1 cellular context compared by ENCODE assay signal in genomic region chr17:36545465-36546417, GRCh38.
TF ChIP-seq lines count a peak whose summit lies in the region.

No MANE protein-coding gene starts in this region.

TF ChIP-seq in HepG2, 621 proteins besides CTCF, POLR2A, EP300 and RAD21 (continued from another document and continues in another):
- TF ChIP-seq KAT2B (IDR thresholded peaks at IDR 0.05; ENCODE audit: borderline replicate concordance, low read depth, low read length), result no peak
- no peak for TF ChIP-seq ELK4 (CRISPR knock-in tag; IDR thresholded peaks at IDR 0.05; ENCODE audit: borderline replicate concordance)
- TF ChIP-seq MED13 (CRISPR knock-in tag; IDR thresholded peaks at IDR 0.05), result no peak
- no peak for TF ChIP-seq ZNF879 (CRISPR knock-in tag; IDR thresholded peaks at IDR 0.05)
- TF ChIP-seq ZNF235 (CRISPR knock-in tag; IDR thresholded peaks at IDR 0.05; ENCODE audit: borderline replicate concordance), result no peak
- TF ChIP-seq MIER2 (CRISPR knock-in tag; IDR thresholded peaks at IDR 0.05), result no peak
- peak; percentile 81 for TF ChIP-seq MYC (CRISPR knock-in tag; IDR thresholded peaks at IDR 0.05; ENCODE audit: borderline replicate concordance)
- peak; percentile 72; the same call in 1 of the 2 replicates for TF ChIP-seq KDM5B (CRISPR knock-in tag; IDR thresholded peaks at IDR 0.05; ENCODE audit: borderline replicate concordance)
- TF ChIP-seq ETV5 (CRISPR knock-in tag; IDR thresholded peaks at IDR 0.05; ENCODE audit: borderline replicate concordance), result peak; percentile 62
- peak; percentile 61 for TF ChIP-seq TBX2 (CRISPR knock-in tag; IDR thresholded peaks at IDR 0.05; ENCODE audit: borderline replicate concordance)
- no peak for TF ChIP-seq ZNF101 (CRISPR knock-in tag; IDR thresholded peaks at IDR 0.05; ENCODE audit: borderline replicate concordance, low read depth)
- TF ChIP-seq ARNT (IDR thresholded peaks at IDR 0.05), result no peak
- no peak for TF ChIP-seq ZNF766 (CRISPR knock-in tag; IDR thresholded peaks at IDR 0.05; ENCODE audit: borderline replicate concordance)
- TF ChIP-seq ZBTB26 (CRISPR knock-in tag; IDR thresholded peaks at IDR 0.05; ENCODE audit: borderline replicate concordance), result peak; percentile 47; the same call in 1 of the 2 replicates
- TF ChIP-seq ZBTB3 (CRISPR knock-in tag; IDR thresholded peaks at IDR 0.05; ENCODE audit: borderline replicate concordance, low read depth), result no peak
- TF ChIP-seq ETS1 (CRISPR knock-in tag; IDR thresholded peaks at IDR 0.05), result no peak
- TF ChIP-seq ZIK1 (CRISPR knock-in tag; IDR thresholded peaks at IDR 0.05; ENCODE audit: borderline replicate concordance, low read depth), result no peak
- TF ChIP-seq NFRKB (IDR thresholded peaks at IDR 0.05), result no peak
- no peak for TF ChIP-seq ZFP62 (CRISPR knock-in tag; IDR thresholded peaks at IDR 0.05)
- 0 out of 2 replicates have a peak, but pooled peaks have one; percentile 26 for TF ChIP-seq ZBTB14 (CRISPR knock-in tag; IDR thresholded peaks at IDR 0.05)
- TF ChIP-seq ZUFSP (CRISPR knock-in tag; IDR thresholded peaks at IDR 0.05; ENCODE audit: borderline replicate concordance), result no peak
- TF ChIP-seq ZNF589 (CRISPR knock-in tag; conservative IDR thresholded peaks at IDR 0.05), result no peak
- TF ChIP-seq HNRNPLL (IDR thresholded peaks at IDR 0.05; ENCODE audit: low read depth, low read length, poor library complexity, severe bottlenecking), result peak; percentile 82
- peak; percentile 94 for TF ChIP-seq ZBED4 (CRISPR knock-in tag; IDR thresholded peaks at IDR 0.05; ENCODE audit: borderline replicate concordance)
- TF ChIP-seq TBP (CRISPR knock-in tag; IDR thresholded peaks at IDR 0.05), result no peak
- TF ChIP-seq HMG20A (CRISPR knock-in tag; IDR thresholded peaks at IDR 0.05; ENCODE audit: borderline replicate concordance), result no peak
- TF ChIP-seq ZC3H13 (CRISPR knock-in tag; IDR thresholded peaks at IDR 0.05), result no peak
- no peak for TF ChIP-seq MLX (CRISPR knock-in tag; IDR thresholded peaks at IDR 0.05)
- peak; percentile 92; the same call in 1 of the 2 replicates for TF ChIP-seq FOXK1 (CRISPR knock-in tag; IDR thresholded peaks at IDR 0.05; ENCODE audit: borderline replicate concordance, low read depth)
- no peak for TF ChIP-seq TEAD2 (CRISPR knock-in tag; IDR thresholded peaks at IDR 0.05)
- peak; percentile 67 for TF ChIP-seq ZNF331 (CRISPR knock-in tag; IDR thresholded peaks at IDR 0.05)
- TF ChIP-seq TCF7 (IDR thresholded peaks at IDR 0.05; ENCODE audit: low read depth), result no peak
- TF ChIP-seq TARDBP (CRISPR knock-in tag; IDR thresholded peaks at IDR 0.05), result peak; percentile 72; the same call in 1 of the 2 replicates
- no peak for TF ChIP-seq RARG (CRISPR knock-in tag; IDR thresholded peaks at IDR 0.05; ENCODE audit: low read depth)
- TF ChIP-seq NR2C2 (CRISPR knock-in tag; IDR thresholded peaks at IDR 0.05; ENCODE audit: borderline replicate concordance), result peak; percentile 42
- no peak for TF ChIP-seq MIXL1 (CRISPR knock-in tag; IDR thresholded peaks at IDR 0.05)
- TF ChIP-seq ZBTB42 (CRISPR knock-in tag; IDR thresholded peaks at IDR 0.05), result no peak
- TF ChIP-seq WIZ (CRISPR knock-in tag; IDR thresholded peaks at IDR 0.05), result no peak
- no peak for TF ChIP-seq TOE1 (CRISPR knock-in tag; IDR thresholded peaks at IDR 0.05)
- TF ChIP-seq ELF3 (CRISPR knock-in tag; IDR thresholded peaks at IDR 0.05), result peak; percentile 66; the same call in 1 of the 2 replicates
- no peak; the same call in 1 of the 2 replicates for TF ChIP-seq ZBTB43 (CRISPR knock-in tag; conservative IDR thresholded peaks at IDR 0.05)
- peak; percentile 72; the same call in 1 of the 2 replicates for TF ChIP-seq ARNT2 (CRISPR knock-in tag; IDR thresholded peaks at IDR 0.05; ENCODE audit: low read depth)
- TF ChIP-seq ARHGAP35 (CRISPR knock-in tag; IDR thresholded peaks at IDR 0.05; ENCODE audit: borderline replicate concordance), result peak; percentile 46; the same call in 1 of the 2 replicates
- TF ChIP-seq HBP1 (CRISPR knock-in tag; IDR thresholded peaks at IDR 0.05; ENCODE audit: low read depth), result no peak; the same call in 1 of the 2 replicates
- no peak for TF ChIP-seq NFIC (IDR thresholded peaks at IDR 0.05; ENCODE audit: low read length)
- TF ChIP-seq SP1 (IDR thresholded peaks at IDR 0.05), result no peak
- TF ChIP-seq SP1 (CRISPR knock-in tag; IDR thresholded peaks at IDR 0.05), result peak; percentile 94
- peak; percentile 43; the same call in 1 of the 2 replicates for TF ChIP-seq ZNF12 (CRISPR knock-in tag; IDR thresholded peaks at IDR 0.05)
- TF ChIP-seq XRCC5 (optimal IDR thresholded peaks at IDR 0.05; ENCODE audit: low read length), result no peak
- no peak for TF ChIP-seq PLRG1 (conservative IDR thresholded peaks at IDR 0.05)
- TF ChIP-seq BRD4 (CRISPR knock-in tag; IDR thresholded peaks at IDR 0.05), result 0 out of 2 replicates have a peak, but pooled peaks have one; percentile 22
- TF ChIP-seq ZNF557 (CRISPR knock-in tag; IDR thresholded peaks at IDR 0.05), result no peak
- peak; percentile 80 for TF ChIP-seq ZNF580 (CRISPR knock-in tag; IDR thresholded peaks at IDR 0.05; ENCODE audit: borderline replicate concordance, low read depth)
- no peak for TF ChIP-seq ZEB1 (IDR thresholded peaks at IDR 0.05; ENCODE audit: insufficient replicate concordance, low read depth)
- TF ChIP-seq SUZ12 (IDR thresholded peaks at IDR 0.05; ENCODE audit: low read depth, low read length), result no peak
- peak; percentile 90; the same call in 1 of the 2 replicates for TF ChIP-seq TFAP4 (IDR thresholded peaks at IDR 0.05; ENCODE audit: borderline replicate concordance, low read depth)
